Comparison of ENCODE assay signal across 8 cellular contexts in the genomic region with DNA sequence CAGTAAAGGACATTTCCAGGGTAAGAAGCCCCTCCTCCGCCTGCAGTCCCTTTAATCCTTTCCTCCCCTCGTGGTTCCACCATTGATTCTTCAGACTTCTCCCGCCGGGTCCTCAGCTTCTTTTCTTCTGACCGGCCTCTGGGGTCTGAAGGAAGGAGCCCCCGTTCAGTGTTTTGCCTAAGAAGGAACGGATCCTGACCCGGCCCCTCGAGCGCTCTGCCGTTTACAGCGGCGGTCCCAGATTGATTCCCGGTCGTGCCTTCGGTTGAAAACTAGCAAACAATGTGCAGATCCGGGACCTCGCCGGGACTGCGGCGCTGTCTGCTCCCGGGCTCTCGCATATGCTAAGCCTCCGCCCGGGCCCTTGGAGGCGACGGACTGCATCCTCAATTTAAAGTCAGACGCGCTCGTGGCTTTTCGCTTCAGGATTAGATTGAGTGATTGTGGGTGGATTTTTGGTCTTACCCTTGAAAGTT. TPM values are rescaled to one million over a fixed set of nuclear protein-coding genes. Genes with fewer than 3 reads are reported as not detected.
DNase-seq lines count a peak whose midpoint lies in the region; ATAC-seq and TF ChIP-seq lines count a peak whose summit lies in the region.

No MANE protein-coding gene starts in this region.

- peak overlapping the region; percentile 89 for H2AK5ac ChIP-seq in neuronal stem cell (ENCODE audit: low read depth, low read length)

- no peak for TF ChIP-seq CTCF in GM12864 (IDR thresholded peaks at IDR 0.05; ENCODE audit: low read depth, low read length, missing control alignments)
- no peak for TF ChIP-seq CTCF in thoracic aorta (IDR thresholded peaks at IDR 0.05)

- H2BK15ac ChIP-seq in neuronal stem cell (ENCODE audit: low read length) = peak overlapping the region; percentile 27

- H3K9me3 Mint-ChIP-seq in activated naive CD4-positive, alpha-beta T cell treated with anti-CD3 and anti-CD28 coated beads, Interleukin-2, amount 10 ng/mL, durations not matched to agents 7 days and 5 days = peaks cover 9% of the 10 kb centered on the region

- H3K23ac ChIP-seq in neuronal stem cell (ENCODE audit: low read depth, low read length, poor library complexity) = peak overlapping the region; percentile 83

- peaks cover 59% of the 10 kb centered on the region for H3K4me1 Mint-ChIP-seq in activated naive CD4-positive, alpha-beta T cell treated with anti-CD3 and anti-CD28 coated beads, Interleukin-2, amount 10 ng/mL, durations not matched to agents 7 days and 5 days

- no peak overlapping the region for H2BK12ac ChIP-seq in neuronal stem cell (ENCODE audit: low read length)

- H3K4ac ChIP-seq in neuronal stem cell (ENCODE audit: low read length) = no peak overlapping the region

- no peak overlapping the region for H2BK120ac ChIP-seq in neuronal stem cell (ENCODE audit: low read depth, low read length)

- H2AFZ ChIP-seq in neuronal stem cell (ENCODE audit: low read length) = peak overlapping the region; percentile 92

- peak overlapping the region; percentile 66 for H3K4me2 ChIP-seq in neuronal stem cell (ENCODE audit: insufficient read depth, low read length, poor library complexity, severe bottlenecking)

- H3K4me1 ChIP-seq in neuronal stem cell (ENCODE audit: control insufficient read depth in 2 of 2, insufficient read depth in 1 of 2, low read depth in 1 of 2, low read length in 2 of 2) (peaks cover 4 to 5% of the 10 kb centered on the region in 2 donors), thoracic aorta (ENCODE audit: control insufficient read depth in 1 of 2, low read depth in 2 of 2) (peaks cover 13 to 28% of the 10 kb centered on the region in 2 donors)

- peak overlapping the region; percentile 68 for H3K4me3 ChIP-seq in GM12864 (ENCODE audit: low read depth, low read length)
- peak overlapping the region; percentile 87 to 93 for H3K4me3 ChIP-seq in neuronal stem cell (ENCODE audit: low read length in 2 of 2)
- peak overlapping the region; percentile 87 for H3K4me3 ChIP-seq in thoracic aorta

- CTCF ChIA-PET in activated naive CD4-positive, alpha-beta T cell treated with anti-CD3 and anti-CD28 coated beads, Interleukin-2, amount 10 ng/mL, durations not matched to agents 7 days and 5 days (lab: Charles Lee) = no interaction called here

- no CpG with 5 or more reads among the region's 31 CpGs for WGBS in neuronal stem cell (ENCODE audit: extremely low coverage in 2 of 2, insufficient read length in 2 of 2, insufficient replicate concordance in 1 of 2), 2 donors

- H4K91ac ChIP-seq in neuronal stem cell (ENCODE audit: low read depth, low read length, poor library complexity) = no peak overlapping the region

- peak overlapping the region; percentile 98 for H3K18ac ChIP-seq in neuronal stem cell (ENCODE audit: low read length)

- H3K79me1 ChIP-seq in neuronal stem cell (ENCODE audit: low read depth, low read length) = peaks cover 3% of the 10 kb centered on the region

- no peaks in the 10 kb centered on the region for H3K27me3 ChIP-seq in neuronal stem cell (ENCODE audit: control insufficient read depth in 3 of 3, insufficient read depth in 3 of 3, low read depth in 1 of 3, low read length in 3 of 3)
- H3K27me3 ChIP-seq in thoracic aorta (replicated peaks; ENCODE audit: insufficient read depth) = no peaks in the 10 kb centered on the region

- ATAC-seq in thoracic aorta (ENCODE audit: insufficient number of reproducible peaks, low FRiP score, low read depth) (no peak), HG03097 (IDR thresholded peaks at IDR 0.05; ENCODE audit: low FRiP score, unreplicated experiment) (no peak)

- H3K27ac Mint-ChIP-seq in activated naive CD4-positive, alpha-beta T cell treated with anti-CD3 and anti-CD28 coated beads, Interleukin-2, amount 10 ng/mL, durations not matched to agents 7 days and 5 days = peak overlapping the region; percentile 99

- H4K8ac ChIP-seq in neuronal stem cell (ENCODE audit: low read depth, low read length) = no peak overlapping the region

- DNase-seq in GM12864 (ENCODE audit: low read depth) = no peak
- peak in 45 of 76 experiments; percentile 1 to 57 (median 23) for DNase-seq in HUDEP-2 (lab: John Stamatoyannopoulos, UW; ENCODE audit: unreplicated experiment in 76 of 76)
- peak; percentile 76 for DNase-seq in RPMI8226
- peak; percentile 61 for DNase-seq in activated naive CD4-positive, alpha-beta T cell treated with anti-CD3 and anti-CD28 coated beads, Interleukin-2, amount 10 ng/mL, durations not matched to agents 7 days and 5 days
- peak; percentile 48 for DNase-seq in globus pallidus (ENCODE audit: low spot score)
- no peak for DNase-seq in neuronal stem cell (ENCODE audit: low spot score)
- DNase-seq in thoracic aorta (ENCODE audit: low spot score) = no peak

- H3K36me3 Mint-ChIP-seq in activated naive CD4-positive, alpha-beta T cell treated with anti-CD3 and anti-CD28 coated beads, Interleukin-2, amount 10 ng/mL, durations not matched to agents 7 days and 5 days = peaks cover 42% of the 10 kb centered on the region

- no peaks in the 10 kb centered on the region for H3K27me3 Mint-ChIP-seq in activated naive CD4-positive, alpha-beta T cell treated with anti-CD3 and anti-CD28 coated beads, Interleukin-2, amount 10 ng/mL, durations not matched to agents 7 days and 5 days

- H2BK5ac ChIP-seq in neuronal stem cell (ENCODE audit: low read length) = peak overlapping the region; percentile 94

- peak overlapping the region; percentile 94 for H3K9ac ChIP-seq in neuronal stem cell (ENCODE audit: low read depth, low read length, poor library complexity)

- peaks cover 0 to 20% of the 10 kb centered on the region in 2 donors for H3K9me3 ChIP-seq in neuronal stem cell (replicated peaks in 1 of 2; ENCODE audit: control insufficient read depth in 2 of 2, insufficient read depth in 1 of 2, low read depth in 1 of 2, low read length in 2 of 2)
- no peaks in the 10 kb centered on the region for H3K9me3 ChIP-seq in thoracic aorta

- H3K27ac ChIP-seq in neuronal stem cell (replicated peaks; ENCODE audit: low read length) (peak overlapping the region; percentile 96), thoracic aorta (peak overlapping the region; percentile 86 to 89)

- H3K36me3 ChIP-seq in neuronal stem cell (replicated peaks in 1 of 2; ENCODE audit: control insufficient read depth in 2 of 2, insufficient read depth in 2 of 2, low read length in 2 of 2) (peaks cover 7 to 42% of the 10 kb centered on the region in 2 donors), thoracic aorta (no peaks in the 10 kb centered on the region)

- peak overlapping the region; percentile 89 for H3K14ac ChIP-seq in neuronal stem cell (ENCODE audit: low read length)

- H3K4me3 Mint-ChIP-seq in activated naive CD4-positive, alpha-beta T cell treated with anti-CD3 and anti-CD28 coated beads, Interleukin-2, amount 10 ng/mL, durations not matched to agents 7 days and 5 days = peak overlapping the region; percentile 77

RNA-seq across cellular contexts. Expression of a gene that starts 0.5 kb away (rescaled TPM):
- polyA plus RNA-seq in neuronal stem cell (2013, experiment 1 of 2) = 61.0 TPM
- polyA plus RNA-seq in neuronal stem cell (2013, experiment 2 of 2) = 71.3 TPM
- total RNA-seq in thoracic aorta = 10 to 100 TPM in 1 of 2 donors, 1 to 10 TPM in 1; 7.3 to 12.6 TPM

RNA-seq across cellular contexts. Expression of a gene that starts 0.6 kb away (rescaled TPM):
- polyA plus RNA-seq in neuronal stem cell (2013, experiment 1 of 2) = 21.9 TPM
- 16.1 TPM for polyA plus RNA-seq in neuronal stem cell (2013, experiment 2 of 2)
- 10 to 100 TPM; 13.5 to 15.9 TPM for total RNA-seq in thoracic aorta

RNA-seq across cellular contexts. Expression of a gene that starts 57.3 kb away (rescaled TPM):
- polyA plus RNA-seq in neuronal stem cell (2013, experiment 1 of 2) = 5.2 TPM
- polyA plus RNA-seq in neuronal stem cell (2013, experiment 2 of 2) = 5.2 TPM
- total RNA-seq in thoracic aorta = 1 to 10 TPM; 5.0 to 5.4 TPM

Comparison
In these comparisons a context has a peak if more than half of its experiments do, and no peak if none do; other contexts are left out.
1. DNase-seq: peak in HUDEP-2 (45 of 76), RPMI8226 (single experiment), activated naive CD4-positive, alpha-beta T cell treated with anti-CD3 and anti-CD28 coated beads, Interleukin-2, amount 10 ng/mL, durations not matched to agents 7 days and 5 days (single experiment) and globus pallidus (single experiment); none in GM12864 (single experiment), neuronal stem cell (single experiment) and thoracic aorta (single experiment).
2. Peak in every context shown above with its lines, with median percentiles within 50 percentile points of each other: H3K4me3 ChIP-seq.